In the genomic region with DNA sequence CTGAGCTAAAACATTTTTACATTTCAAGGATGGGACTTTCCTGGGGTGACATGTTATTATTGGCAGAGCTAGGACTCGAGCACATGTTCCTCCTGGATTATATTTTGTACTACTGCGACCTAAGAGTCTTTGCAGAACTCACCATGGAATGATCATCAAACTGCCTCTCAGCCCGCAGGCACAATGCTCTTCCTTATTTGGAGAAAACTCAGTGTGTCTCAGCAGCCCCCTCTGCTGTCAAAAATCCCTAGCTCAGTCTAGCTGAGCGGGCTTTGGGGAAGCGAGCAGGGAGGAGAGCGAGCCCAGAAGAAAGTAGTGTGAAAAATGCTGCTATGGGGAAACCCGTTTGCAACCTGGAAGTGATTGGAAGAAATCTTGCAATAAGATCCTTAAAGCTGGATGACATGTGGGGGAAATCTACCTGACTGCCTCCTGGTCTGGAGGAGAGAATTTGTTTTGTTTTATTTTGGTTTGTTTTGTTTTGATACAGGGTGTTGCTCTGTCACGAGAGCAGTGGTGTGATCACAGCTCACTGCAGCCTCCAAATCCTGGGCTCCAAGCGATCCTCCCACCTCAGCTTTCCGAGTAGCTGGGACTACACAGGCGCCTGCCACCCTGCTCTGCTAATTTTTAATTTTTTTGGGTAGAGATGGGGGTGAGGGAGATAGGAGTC, we compare ENCODE assay signal across 8 cellular contexts.
A peak's percentile ranks its signal among the peaks of the same experiment; 100 is the strongest.
DNase-seq lines count a peak whose midpoint lies in the region; ATAC-seq lines count a peak whose summit lies in the region.

No MANE protein-coding gene starts in this region.

- H4K20me1 ChIP-seq in Karpas-422 (ENCODE audit: insufficient read depth, low read depth, low read length): no peaks in the 10 kb centered on the region

- no peak overlapping the region for H2BK15ac ChIP-seq in neuronal stem cell (ENCODE audit: low read length)

- H3K14ac ChIP-seq in neuronal stem cell (ENCODE audit: low read length): no peak overlapping the region

- no peak overlapping the region for H3K4me3 ChIP-seq in Karpas-422 (ENCODE audit: low read length)
- peak overlapping the region in 1 of 2 donors; percentile 12 for H3K4me3 ChIP-seq in neuronal stem cell (ENCODE audit: low read length in 2 of 2)
- peak overlapping the region; percentile 10 to 57 for H3K4me3 ChIP-seq in stomach smooth muscle (ENCODE audit: low read length in 2 of 2)

- H2AFZ ChIP-seq in Karpas-422 (ENCODE audit: low read length) (0 out of 2 replicates have a peak overlapping the region, but pooled peaks have one; percentile 7), neuronal stem cell (ENCODE audit: low read length) (peak overlapping the region; percentile 78)

- H3K79me2 ChIP-seq in Karpas-422 (ENCODE audit: low read length): no peaks in the 10 kb centered on the region

- H3K23ac ChIP-seq in neuronal stem cell (ENCODE audit: low read depth, low read length, poor library complexity): no peak overlapping the region

- H4K8ac ChIP-seq in neuronal stem cell (ENCODE audit: low read depth, low read length): no peak overlapping the region

- H2BK120ac ChIP-seq in neuronal stem cell (ENCODE audit: low read depth, low read length): no peak overlapping the region

- H3K9me2 ChIP-seq in Karpas-422 (replicated peaks; ENCODE audit: insufficient read depth, low read length): no peaks in the 10 kb centered on the region

- H3K4me1 ChIP-seq in Karpas-422 (ENCODE audit: low read length) (peaks cover 4% of the 10 kb centered on the region), neuronal stem cell (ENCODE audit: control insufficient read depth in 2 of 2, insufficient read depth in 1 of 2, low read depth in 1 of 2, low read length in 2 of 2) (peaks cover 2% of the 10 kb centered on the region in 2 donors), stomach smooth muscle (ENCODE audit: control insufficient read depth, insufficient read depth, low read length) (no peaks in the 10 kb centered on the region)

- H3K27me3 ChIP-seq in Karpas-422 (ENCODE audit: low read length) (no peaks in the 10 kb centered on the region), neuronal stem cell (ENCODE audit: control insufficient read depth in 3 of 3, insufficient read depth in 3 of 3, low read depth in 1 of 3, low read length in 3 of 3) (peaks cover 0 to 5% (median 0%) of the 10 kb centered on the region in 3 experiments), stomach smooth muscle (ENCODE audit: control insufficient read depth in 1 of 2, insufficient read depth in 2 of 2, low read length in 2 of 2) (no peaks in the 10 kb centered on the region)

- H2BK5ac ChIP-seq in neuronal stem cell (ENCODE audit: low read length): no peak overlapping the region

- no peak overlapping the region for H4K91ac ChIP-seq in neuronal stem cell (ENCODE audit: low read depth, low read length, poor library complexity)

- H2BK12ac ChIP-seq in neuronal stem cell (ENCODE audit: low read length): peak overlapping the region; percentile 2

- no peak overlapping the region for H3K9ac ChIP-seq in Karpas-422 (ENCODE audit: low read length)
- H3K9ac ChIP-seq in neuronal stem cell (ENCODE audit: low read depth, low read length, poor library complexity): no peak overlapping the region
- H3K9ac ChIP-seq in stomach smooth muscle (ENCODE audit: low read length in 2 of 2): peak overlapping the region; percentile 25 to 69

- no peaks in the 10 kb centered on the region for H3K36me3 ChIP-seq in Karpas-422 (ENCODE audit: insufficient read depth, low read length)
- H3K36me3 ChIP-seq in neuronal stem cell (replicated peaks in 1 of 2; ENCODE audit: control insufficient read depth in 2 of 2, insufficient read depth in 2 of 2, low read length in 2 of 2): no peaks in the 10 kb centered on the region
- H3K36me3 ChIP-seq in stomach smooth muscle (ENCODE audit: control insufficient read depth in 2 of 2, insufficient read depth in 2 of 2, low read length in 2 of 2): no peaks in the 10 kb centered on the region

- H3K9me3 ChIP-seq in Karpas-422 (ENCODE audit: low read length) (no peaks in the 10 kb centered on the region), neuronal stem cell (replicated peaks in 1 of 2; ENCODE audit: control insufficient read depth in 2 of 2, insufficient read depth in 1 of 2, low read depth in 1 of 2, low read length in 2 of 2) (no peaks in the 10 kb centered on the region), stomach smooth muscle (ENCODE audit: control insufficient read depth in 2 of 2, low read length in 2 of 2) (no peaks in the 10 kb centered on the region)

- peak overlapping the region; percentile 76 for H3K18ac ChIP-seq in neuronal stem cell (ENCODE audit: low read length)

- no peaks in the 10 kb centered on the region for H3K79me1 ChIP-seq in neuronal stem cell (ENCODE audit: low read depth, low read length)

- WGBS in neuronal stem cell (ENCODE audit: extremely low coverage in 2 of 2, insufficient read length in 2 of 2, insufficient replicate concordance in 1 of 2), 2 donors: no CpG with 5 or more reads among the region's 11 CpGs

- DNase-seq in DMS 273 treated with DMSO at 0.1 percent for 48 hours (lab: John Stamatoyannopoulos, UW) (peak; percentile 63), Karpas-422 (peak; percentile 93), RKO (ENCODE audit: low spot score) (peak; percentile 89), activated T-helper 1 cell treated with Interleukin-2 at 50 U/mL for 16 hours (ENCODE audit: low read depth) (peak; percentile 56), fibroblast of the conjunctiva (ENCODE audit: low read depth) (peak; percentile 91), neuronal stem cell (ENCODE audit: low spot score) (peak; percentile 84)

- H3K27ac ChIP-seq in Karpas-422 (ENCODE audit: low read length): no peak overlapping the region
- H3K27ac ChIP-seq in neuronal stem cell (replicated peaks; ENCODE audit: low read length): no peak overlapping the region
- H3K27ac ChIP-seq in stomach smooth muscle (ENCODE audit: low read length): peak overlapping the region; percentile 87

- peak overlapping the region; percentile 26 for H3K4me2 ChIP-seq in Karpas-422 (ENCODE audit: low read depth, low read length, poor library complexity, severe bottlenecking)
- H3K4me2 ChIP-seq in neuronal stem cell (ENCODE audit: insufficient read depth, low read length, poor library complexity, severe bottlenecking): peak overlapping the region; percentile 11

- H3K4ac ChIP-seq in neuronal stem cell (ENCODE audit: low read length): no peak overlapping the region

- H2AK5ac ChIP-seq in neuronal stem cell (ENCODE audit: low read depth, low read length): no peak overlapping the region

- peak; percentile 82 for ATAC-seq in GM21619 (IDR thresholded peaks at IDR 0.05; ENCODE audit: unreplicated experiment)

Comparison
In these comparisons a context has a peak if more than half of its experiments do, and no peak if none do; other contexts are left out.
1. H3K9ac ChIP-seq: peak in stomach smooth muscle (2 of 2); none in Karpas-422 (single experiment) and neuronal stem cell (single experiment).
2. Peak in every context shown above with its lines, with median percentiles within 50 percentile points of each other: DNase-seq.